Comparison of ENCODE assay signal across 1 cellular context in the genomic region with DNA sequence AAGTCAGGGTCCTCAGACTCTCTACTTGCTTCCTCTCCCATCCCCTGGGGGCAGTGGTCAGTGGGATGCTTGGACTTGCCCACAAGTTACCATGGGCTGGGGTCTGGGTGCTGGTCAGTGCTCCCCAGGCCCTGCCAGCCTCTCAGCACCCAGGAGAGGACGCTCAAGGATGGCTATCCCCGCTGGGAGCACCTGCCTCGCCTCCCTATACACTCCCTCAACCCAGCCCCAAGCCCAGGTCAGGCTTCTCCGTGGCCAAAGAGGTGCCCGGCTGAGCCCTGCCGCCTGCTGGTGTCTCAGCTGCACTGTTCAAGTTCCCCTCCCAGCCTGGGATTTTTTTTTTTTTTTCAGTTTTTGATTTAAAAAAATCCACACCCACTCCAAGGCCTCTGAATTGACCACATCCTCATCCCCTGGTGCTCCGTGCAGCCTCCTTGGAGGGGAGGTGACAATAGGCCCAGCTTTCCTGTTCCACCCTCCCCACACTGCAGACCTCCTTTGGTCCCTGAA.
TF ChIP-seq lines count a peak whose summit lies in the region.

No MANE protein-coding gene starts in this region.

TF ChIP-seq in WTC11, 78 proteins besides CTCF, POLR2A, EP300 and RAD21 (continued from another document):
- TF ChIP-seq, protein P1, sequence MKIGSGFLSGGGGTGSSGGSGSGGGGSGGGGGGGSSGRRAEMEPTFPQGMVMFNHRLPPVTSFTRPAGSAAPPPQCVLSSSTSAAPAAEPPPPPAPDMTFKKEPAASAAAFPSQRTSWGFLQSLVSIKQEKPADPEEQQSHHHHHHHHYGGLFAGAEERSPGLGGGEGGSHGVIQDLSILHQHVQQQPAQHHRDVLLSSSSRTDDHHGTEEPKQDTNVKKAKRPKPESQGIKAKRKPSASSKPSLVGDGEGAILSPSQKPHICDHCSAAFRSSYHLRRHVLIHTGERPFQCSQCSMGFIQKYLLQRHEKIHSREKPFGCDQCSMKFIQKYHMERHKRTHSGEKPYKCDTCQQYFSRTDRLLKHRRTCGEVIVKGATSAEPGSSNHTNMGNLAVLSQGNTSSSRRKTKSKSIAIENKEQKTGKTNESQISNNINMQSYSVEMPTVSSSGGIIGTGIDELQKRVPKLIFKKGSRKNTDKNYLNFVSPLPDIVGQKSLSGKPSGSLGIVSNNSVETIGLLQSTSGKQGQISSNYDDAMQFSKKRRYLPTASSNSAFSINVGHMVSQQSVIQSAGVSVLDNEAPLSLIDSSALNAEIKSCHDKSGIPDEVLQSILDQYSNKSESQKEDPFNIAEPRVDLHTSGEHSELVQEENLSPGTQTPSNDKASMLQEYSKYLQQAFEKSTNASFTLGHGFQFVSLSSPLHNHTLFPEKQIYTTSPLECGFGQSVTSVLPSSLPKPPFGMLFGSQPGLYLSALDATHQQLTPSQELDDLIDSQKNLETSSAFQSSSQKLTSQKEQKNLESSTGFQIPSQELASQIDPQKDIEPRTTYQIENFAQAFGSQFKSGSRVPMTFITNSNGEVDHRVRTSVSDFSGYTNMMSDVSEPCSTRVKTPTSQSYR (CRISPR knock-in tag; IDR thresholded peaks at IDR 0.05): no peak
- TF ChIP-seq, protein P2, sequence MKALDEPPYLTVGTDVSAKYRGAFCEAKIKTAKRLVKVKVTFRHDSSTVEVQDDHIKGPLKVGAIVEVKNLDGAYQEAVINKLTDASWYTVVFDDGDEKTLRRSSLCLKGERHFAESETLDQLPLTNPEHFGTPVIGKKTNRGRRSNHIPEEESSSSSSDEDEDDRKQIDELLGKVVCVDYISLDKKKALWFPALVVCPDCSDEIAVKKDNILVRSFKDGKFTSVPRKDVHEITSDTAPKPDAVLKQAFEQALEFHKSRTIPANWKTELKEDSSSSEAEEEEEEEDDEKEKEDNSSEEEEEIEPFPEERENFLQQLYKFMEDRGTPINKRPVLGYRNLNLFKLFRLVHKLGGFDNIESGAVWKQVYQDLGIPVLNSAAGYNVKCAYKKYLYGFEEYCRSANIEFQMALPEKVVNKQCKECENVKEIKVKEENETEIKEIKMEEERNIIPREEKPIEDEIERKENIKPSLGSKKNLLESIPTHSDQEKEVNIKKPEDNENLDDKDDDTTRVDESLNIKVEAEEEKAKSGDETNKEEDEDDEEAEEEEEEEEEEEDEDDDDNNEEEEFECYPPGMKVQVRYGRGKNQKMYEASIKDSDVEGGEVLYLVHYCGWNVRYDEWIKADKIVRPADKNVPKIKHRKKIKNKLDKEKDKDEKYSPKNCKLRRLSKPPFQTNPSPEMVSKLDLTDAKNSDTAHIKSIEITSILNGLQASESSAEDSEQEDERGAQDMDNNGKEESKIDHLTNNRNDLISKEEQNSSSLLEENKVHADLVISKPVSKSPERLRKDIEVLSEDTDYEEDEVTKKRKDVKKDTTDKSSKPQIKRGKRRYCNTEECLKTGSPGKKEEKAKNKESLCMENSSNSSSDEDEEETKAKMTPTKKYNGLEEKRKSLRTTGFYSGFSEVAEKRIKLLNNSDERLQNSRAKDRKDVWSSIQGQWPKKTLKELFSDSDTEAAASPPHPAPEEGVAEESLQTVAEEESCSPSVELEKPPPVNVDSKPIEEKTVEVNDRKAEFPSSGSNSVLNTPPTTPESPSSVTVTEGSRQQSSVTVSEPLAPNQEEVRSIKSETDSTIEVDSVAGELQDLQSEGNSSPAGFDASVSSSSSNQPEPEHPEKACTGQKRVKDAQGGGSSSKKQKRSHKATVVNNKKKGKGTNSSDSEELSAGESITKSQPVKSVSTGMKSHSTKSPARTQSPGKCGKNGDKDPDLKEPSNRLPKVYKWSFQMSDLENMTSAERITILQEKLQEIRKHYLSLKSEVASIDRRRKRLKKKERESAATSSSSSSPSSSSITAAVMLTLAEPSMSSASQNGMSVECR (CRISPR knock-in tag; IDR thresholded peaks at IDR 0.05; ENCODE audit: borderline replicate concordance): no peak
- TF ChIP-seq, protein P3, sequence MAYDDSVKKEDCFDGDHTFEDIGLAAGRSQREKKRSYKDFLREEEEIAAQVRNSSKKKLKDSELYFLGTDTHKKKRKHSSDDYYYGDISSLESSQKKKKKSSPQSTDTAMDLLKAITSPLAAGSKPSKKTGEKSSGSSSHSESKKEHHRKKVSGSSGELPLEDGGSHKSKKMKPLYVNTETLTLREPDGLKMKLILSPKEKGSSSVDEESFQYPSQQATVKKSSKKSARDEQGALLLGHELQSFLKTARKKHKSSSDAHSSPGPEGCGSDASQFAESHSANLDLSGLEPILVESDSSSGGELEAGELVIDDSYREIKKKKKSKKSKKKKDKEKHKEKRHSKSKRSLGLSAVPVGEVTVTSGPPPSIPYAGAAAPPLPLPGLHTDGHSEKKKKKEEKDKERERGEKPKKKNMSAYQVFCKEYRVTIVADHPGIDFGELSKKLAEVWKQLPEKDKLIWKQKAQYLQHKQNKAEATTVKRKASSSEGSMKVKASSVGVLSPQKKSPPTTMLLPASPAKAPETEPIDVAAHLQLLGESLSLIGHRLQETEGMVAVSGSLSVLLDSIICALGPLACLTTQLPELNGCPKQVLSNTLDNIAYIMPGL (CRISPR knock-in tag; IDR thresholded peaks at IDR 0.05): no peak
- TF ChIP-seq, protein P4, sequence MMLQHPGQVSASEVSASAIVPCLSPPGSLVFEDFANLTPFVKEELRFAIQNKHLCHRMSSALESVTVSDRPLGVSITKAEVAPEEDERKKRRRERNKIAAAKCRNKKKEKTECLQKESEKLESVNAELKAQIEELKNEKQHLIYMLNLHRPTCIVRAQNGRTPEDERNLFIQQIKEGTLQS (CRISPR knock-in tag; conservative IDR thresholded peaks at IDR 0.05): no peak
- no peak for TF ChIP-seq RELA (CRISPR knock-in tag; IDR thresholded peaks at IDR 0.05; ENCODE audit: borderline replicate concordance)
